ENCODE assay signal across 18 cellular contexts in genomic region chr4:87054900-87055299, GRCh38.
A peak's percentile ranks its signal among the peaks of the same experiment; 100 is the strongest.
DNase-seq lines count a peak whose midpoint lies in the region; ATAC-seq and TF ChIP-seq lines count a peak whose summit lies in the region.
"Had no signal": no experiment of that assay in that cellular context is flagged by ENCODE, and none has a peak within 500 bp of the region (broad histone marks: within the 10 kb centered on the region; RNA-seq: fewer than 3 reads in every experiment).

No MANE protein-coding gene starts in this region.

- H3K27ac Mint-ChIP-seq in activated T-cell treated with anti-CD3 and anti-CD28 coated beads, Interleukin-2, amount 50 U/mL, for 24 hours, result peak overlapping the region; percentile 63
- H3K27ac Mint-ChIP-seq in activated T-cell treated with anti-CD3 and anti-CD28 coated beads, Interleukin-2, amount 50 U/mL, for 72 hours, result no peak overlapping the region
- H3K27ac Mint-ChIP-seq: activated CD8-positive, alpha-beta memory T cell treated with anti-CD3 and anti-CD28 coated beads, Interleukin-2, amount 10 ng/mL, durations not matched to agents 7 days and 5 days had no signal

- H3K9me3 ChIP-seq in esophagus squamous epithelium, result no peaks in the 10 kb centered on the region
- H3K9me3 ChIP-seq in prostate gland, result no peaks in the 10 kb centered on the region
- H3K9me3 ChIP-seq: pancreas, SJSA1 had no signal

- TF ChIP-seq POLR2A in esophagus squamous epithelium (IDR thresholded peaks at IDR 0.05) (no peak), prostate gland (IDR thresholded peaks at IDR 0.05) (no peak)

- intact Hi-C loops in esophagus squamous epithelium (cut with DNase I), result no loop called here
- intact Hi-C loops in prostate gland (cut with DNase I), result no loop called here

- WGBS in esophagus squamous epithelium, 2 donors, result 55 to 60% methylated on average over 3 of the region's 3 CpGs
- 16% methylated on average over 3 of the region's 3 CpGs for WGBS in prostate gland
- 30% methylated on average over 3 of the region's 3 CpGs for WGBS in urinary bladder

- POLR2A ChIA-PET in GM10248 (lab: Yijun Ruan, JAX), result interaction anchor here (0.6 kb wide), 1 partner anchor 110 kb away, joined by 4 read pairs; no protein-coding TSS in a partner anchor

- peak overlapping the region in 1 of 4 donors; percentile 3 for H3K4me3 ChIP-seq in esophagus squamous epithelium
- no peak overlapping the region for H3K4me3 ChIP-seq in prostate gland
- H3K4me3 ChIP-seq in urinary bladder (ENCODE audit: low read depth, low read length), result no peak overlapping the region
- H3K4me3 ChIP-seq: pancreas, SJSA1 had no signal

- peaks cover 75% of the 10 kb centered on the region for H3K36me3 Mint-ChIP-seq in activated T-cell treated with anti-CD3 and anti-CD28 coated beads, Interleukin-2, amount 50 U/mL, for 24 hours (ENCODE audit: low read depth)
- H3K36me3 Mint-ChIP-seq in activated T-cell treated with anti-CD3 and anti-CD28 coated beads, Interleukin-2, amount 50 U/mL, for 72 hours (ENCODE audit: insufficient read depth in 2 of 2), result peaks cover 9 to 21% of the 10 kb centered on the region in 2 donors

- no peak for DNase-seq in activated T-cell treated with anti-CD3 and anti-CD28 coated beads, Interleukin-2, amount 50 U/mL, for 24 hours
- no peak for DNase-seq in activated T-cell treated with anti-CD3 and anti-CD28 coated beads, Interleukin-2, amount 50 U/mL, for 48 hours
- DNase-seq in esophagus squamous epithelium (lab: John Stamatoyannopoulos, UW) (no peak), prostate gland (ENCODE audit: low spot score) (no peak), GM10248 (ENCODE audit: extremely low spot score) (no peak), NCI-H1417 treated with DMSO at 0.1 percent for 48 hours (lab: John Stamatoyannopoulos, UW) (no peak)
- DNase-seq in activated T-cell treated with anti-CD3 and anti-CD28 coated beads, Interleukin-2, amount 50 U/mL, for 72 hours, result no peak
- DNase-seq: 8988T; activated CD8-positive, alpha-beta memory T cell treated with anti-CD3 and anti-CD28 coated beads, Interleukin-2, amount 10 ng/mL, durations not matched to agents 7 days and 5 days; GDM1; mesendoderm; NCI-H2029; pancreas; stimulated activated CD4-positive, alpha-beta T cell treated with anti-CD3 and anti-CD28 coated beads, Interleukin-4, amount 100 ng/mL, for 1 hour; stimulated activated naive CD4-positive, alpha-beta T cell had no signal

- H3K4me1 Mint-ChIP-seq in activated T-cell treated with anti-CD3 and anti-CD28 coated beads, Interleukin-2, amount 50 U/mL, for 24 hours (ENCODE audit: low read depth), result peaks cover 93% of the 10 kb centered on the region
- peaks cover 90% of the 10 kb centered on the region for H3K4me1 Mint-ChIP-seq in activated T-cell treated with anti-CD3 and anti-CD28 coated beads, Interleukin-2, amount 50 U/mL, for 72 hours (ENCODE audit: low read depth)

- H3K27ac ChIP-seq in esophagus squamous epithelium, result peak overlapping the region in 3 of 4 donors; percentile 54 to 75 (median 70)
- peak overlapping the region; percentile 2 to 69 for H3K27ac ChIP-seq in prostate gland
- peak overlapping the region; percentile 14 for H3K27ac ChIP-seq in urinary bladder (ENCODE audit: low read depth)
- H3K27ac ChIP-seq: SJSA1 had no signal

- H3K4me1 ChIP-seq in esophagus squamous epithelium, result peaks cover 34 to 93% (median 52%) of the 10 kb centered on the region in 3 donors
- peaks cover 19% of the 10 kb centered on the region for H3K4me1 ChIP-seq in prostate gland (replicated peaks)
- peaks cover 6% of the 10 kb centered on the region for H3K4me1 ChIP-seq in urinary bladder (ENCODE audit: insufficient read depth)

- TF ChIP-seq CTCF in esophagus squamous epithelium (IDR thresholded peaks at IDR 0.05), result no peak
- no peak for TF ChIP-seq CTCF in prostate gland (IDR thresholded peaks at IDR 0.05)
- TF ChIP-seq CTCF in GM10248 (IDR thresholded peaks at IDR 0.05; ENCODE audit: control extremely low read depth, extremely low read depth, low read depth, missing control alignments), result no peak

- H3K27me3 ChIP-seq in esophagus squamous epithelium, result no peaks in the 10 kb centered on the region
- no peaks in the 10 kb centered on the region for H3K27me3 ChIP-seq in prostate gland (replicated peaks; ENCODE audit: insufficient read depth)
- H3K27me3 ChIP-seq: pancreas, SJSA1 had no signal

- H3K27me3 Mint-ChIP-seq in activated T-cell treated with anti-CD3 and anti-CD28 coated beads, Interleukin-2, amount 50 U/mL, for 24 hours, result no peaks in the 10 kb centered on the region
- no peaks in the 10 kb centered on the region for H3K27me3 Mint-ChIP-seq in activated T-cell treated with anti-CD3 and anti-CD28 coated beads, Interleukin-2, amount 50 U/mL, for 72 hours (ENCODE audit: low read depth)
- H3K27me3 Mint-ChIP-seq: activated CD8-positive, alpha-beta memory T cell treated with anti-CD3 and anti-CD28 coated beads, Interleukin-2, amount 10 ng/mL, durations not matched to agents 7 days and 5 days; activated naive CD4-positive, alpha-beta T cell treated with anti-CD3 and anti-CD28 coated beads, Interleukin-2, amount 50 U/mL, for 24 hours had no signal

- peaks cover 2% of the 10 kb centered on the region for H3K9me3 Mint-ChIP-seq in activated T-cell treated with anti-CD3 and anti-CD28 coated beads, Interleukin-2, amount 50 U/mL, for 24 hours
- peaks cover 0 to 1% of the 10 kb centered on the region in 2 donors for H3K9me3 Mint-ChIP-seq in activated T-cell treated with anti-CD3 and anti-CD28 coated beads, Interleukin-2, amount 50 U/mL, for 72 hours
- H3K9me3 Mint-ChIP-seq: activated naive CD4-positive, alpha-beta T cell treated with anti-CD3 and anti-CD28 coated beads, Interleukin-2, amount 50 U/mL, for 24 hours had no signal

- CTCF ChIA-PET in GM10248 (lab: Yijun Ruan, JAX), result interaction anchor here (0.9 to 5.3 kb wide), 10 partner anchors 12 to 133 kb away, joined by 3 to 25 read pairs (median 5); partner anchors contain the start of gene AFF1

- H3K36me3 ChIP-seq in esophagus squamous epithelium, result peaks cover 0 to 26% (median 4%) of the 10 kb centered on the region in 3 donors
- no peaks in the 10 kb centered on the region for H3K36me3 ChIP-seq in prostate gland
- H3K36me3 ChIP-seq in urinary bladder (ENCODE audit: insufficient read depth), result no peaks in the 10 kb centered on the region
- H3K36me3 ChIP-seq: pancreas had no signal

- no peak overlapping the region for H3K4me3 Mint-ChIP-seq in activated T-cell treated with anti-CD3 and anti-CD28 coated beads, Interleukin-2, amount 50 U/mL, for 24 hours
- no peak overlapping the region for H3K4me3 Mint-ChIP-seq in activated T-cell treated with anti-CD3 and anti-CD28 coated beads, Interleukin-2, amount 50 U/mL, for 72 hours
- H3K4me3 Mint-ChIP-seq: activated CD8-positive, alpha-beta memory T cell treated with anti-CD3 and anti-CD28 coated beads, Interleukin-2, amount 10 ng/mL, durations not matched to agents 7 days and 5 days; activated naive CD4-positive, alpha-beta T cell treated with anti-CD3 and anti-CD28 coated beads, Interleukin-2, amount 50 U/mL, for 24 hours had no signal

- ATAC-seq in activated T-cell treated with anti-CD3 and anti-CD28 coated beads, Interleukin-2, amount 50 U/mL, for 72 hours (replicated peaks in 1 of 2), result no peak
- ATAC-seq: activated CD8-positive, alpha-beta memory T cell treated with anti-CD3 and anti-CD28 coated beads, Interleukin-2, amount 10 ng/mL, durations not matched to agents 7 days and 5 days had no signal

Comparison
In these comparisons a context has a peak if more than half of its experiments do, and no peak if none do; other contexts are left out.
1. H3K27ac ChIP-seq: peak in every context shown above with its lines; median percentile 70 in esophagus squamous epithelium; 36 in prostate gland; 14 in urinary bladder.